9 cellular contexts compared by ENCODE assay signal in genomic region chr20:62806383-62807050, GRCh38. TPM values are rescaled to one million over a fixed set of nuclear protein-coding genes. Genes with fewer than 3 reads are reported as not detected.
DNase-seq lines count a peak whose midpoint lies in the region; ATAC-seq and TF ChIP-seq lines count a peak whose summit lies in the region.
"Had no signal": no experiment of that assay in that cellular context is flagged by ENCODE, and none has a peak within 500 bp of the region (broad histone marks: within the 10 kb centered on the region; RNA-seq: fewer than 3 reads in every experiment).

No MANE protein-coding gene starts in this region.

- H3K4me3 Mint-ChIP-seq in IgD-negative memory B cell (peak overlapping the region; percentile 76 to 90 (median 85)), nephron (peak overlapping the region; percentile 79 to 83 (median 81))

- peak overlapping the region; percentile 80 for H3K4me3 ChIP-seq in AG10803 (ENCODE audit: low read length)
- peak overlapping the region; percentile 87 to 99 (median 98) for H3K4me3 ChIP-seq in breast epithelium
- H3K4me3 ChIP-seq in thyroid gland (replicated peaks in 1 of 3), result peak overlapping the region in 1 of 3 donors; percentile 96
- H3K4me3 ChIP-seq in SJCRH30, result no peak overlapping the region; the same call in 1 of the 2 replicates

- H3K36me3 Mint-ChIP-seq in IgD-negative memory B cell, result peaks cover 4% of the 10 kb centered on the region
- peaks cover 6% of the 10 kb centered on the region for H3K36me3 Mint-ChIP-seq in nephron (ENCODE audit: low read depth)

- no peaks in the 10 kb centered on the region for H3K9me3 ChIP-seq in breast epithelium
- no peaks in the 10 kb centered on the region for H3K9me3 ChIP-seq in thyroid gland
- H3K9me3 ChIP-seq in SJCRH30 (replicated peaks), result no peaks in the 10 kb centered on the region

- H3K27ac Mint-ChIP-seq in IgD-negative memory B cell, result peak overlapping the region; percentile 67 to 74 (median 71)
- H3K27ac Mint-ChIP-seq in nephron, result no peak overlapping the region

- TF ChIP-seq CTCF in AG10803 (conservative IDR thresholded peaks at IDR 0.05; ENCODE audit: low read length), result no peak
- no peak for TF ChIP-seq CTCF in breast epithelium (IDR thresholded peaks at IDR 0.05)
- TF ChIP-seq CTCF in nephron (IDR thresholded peaks at IDR 0.05; ENCODE audit: unreplicated experiment in 3 of 3), result no peak
- no peak for TF ChIP-seq CTCF in thyroid gland (IDR thresholded peaks at IDR 0.05)

- intact Hi-C loops in breast epithelium (cut with DNase I; ENCODE audit: low total_unique reads), result no loop called here
- intact Hi-C loops in thyroid gland (cut with DNase I), result loop anchor here (2.0 to 5.0 kb wide), 2 partner anchors 54 to 139 kb away; partner anchors contain the start of gene TCFL5

- H3K9me3 Mint-ChIP-seq in IgD-negative memory B cell (no peaks in the 10 kb centered on the region), nephron (no peaks in the 10 kb centered on the region)

- ATAC-seq in HG03521 (IDR thresholded peaks at IDR 0.05; ENCODE audit: unreplicated experiment) (no peak), GM18907 (IDR thresholded peaks at IDR 0.05; ENCODE audit: unreplicated experiment) (no peak)

- no peaks in the 10 kb centered on the region for H3K27me3 Mint-ChIP-seq in IgD-negative memory B cell
- H3K27me3 Mint-ChIP-seq in nephron (ENCODE audit: low read depth), result peaks cover 10% of the 10 kb centered on the region

- H3K27me3 ChIP-seq in breast epithelium (no peaks in the 10 kb centered on the region), thyroid gland (no peaks in the 10 kb centered on the region), SJCRH30 (no peaks in the 10 kb centered on the region)

- H3K4me1 ChIP-seq in breast epithelium (peaks cover 12% of the 10 kb centered on the region in 2 donors), thyroid gland (peaks cover 8 to 23% of the 10 kb centered on the region in 2 donors), SJCRH30 (peaks cover 8% of the 10 kb centered on the region; the same call in 1 of the 2 replicates)

- no peak for DNase-seq in AG10803 (ENCODE audit: low read depth)
- DNase-seq in breast epithelium (ENCODE audit: low spot score in 2 of 2), result no peak
- no peak for DNase-seq in thyroid gland
- DNase-seq in SJCRH30, result no peak
- DNase-seq: NCI-H226 had no signal

- TF ChIP-seq POLR2A in breast epithelium (IDR thresholded peaks at IDR 0.05), result no peak
- no peak for TF ChIP-seq POLR2A in thyroid gland (IDR thresholded peaks at IDR 0.05)

- WGBS in thyroid gland, 2 donors, result 66 to 72% methylated on average over 9 to 11 of the region's 11 CpGs

- H3K36me3 ChIP-seq in breast epithelium, result peaks cover 7% of the 10 kb centered on the region
- peaks cover 30 to 36% of the 10 kb centered on the region in 2 donors for H3K36me3 ChIP-seq in thyroid gland
- H3K36me3 ChIP-seq in SJCRH30, result peaks cover 32% of the 10 kb centered on the region

- H3K27ac ChIP-seq in breast epithelium (peak overlapping the region; percentile 15 to 87), thyroid gland (peak overlapping the region in 1 of 3 donors; percentile 40), SJCRH30 (no peak overlapping the region)

- H3K4me1 Mint-ChIP-seq in IgD-negative memory B cell, result peaks cover 12 to 24% (median 16%) of the 10 kb centered on the region in 3 donors
- H3K4me1 Mint-ChIP-seq in nephron, result peaks cover 14% of the 10 kb centered on the region

RNA-seq across cellular contexts. Expression of gene OGFR, which starts 1.9 kb away (rescaled TPM):
- polyA plus RNA-seq in IgD-negative memory B cell, result 79.6 TPM
- total RNA-seq in breast epithelium (10 to 100 TPM; 38.5 to 45.3 (median 44.2) TPM), thyroid gland (10 to 100 TPM; 50.0 to 67.6 (median 63.7) TPM)
- total RNA-seq in SJCRH30 (2014; rRNA removed; shearing (Covaris generic)), result 46.6 and 49.0 TPM in 2 replicates

RNA-seq across cellular contexts. Expression of gene MRGBP, which starts 10.2 kb away (rescaled TPM):
- polyA plus RNA-seq in IgD-negative memory B cell, result 8.3 TPM
- 10 to 100 TPM in 2 of 3 donors, 1 to 10 TPM in 1; 8.5 to 12.9 (median 12.5) TPM for total RNA-seq in breast epithelium
- total RNA-seq in thyroid gland, result 10 to 100 TPM in 3 of 4 donors, 1 to 10 TPM in 1; 9.9 to 14.6 (median 12.4) TPM
- 52.5 and 57.4 TPM in 2 replicates for total RNA-seq in SJCRH30 (2014; rRNA removed; shearing (Covaris generic))

RNA-seq across cellular contexts. Expression of gene COL9A3, which starts 10.3 kb away (rescaled TPM):
- 11.9 TPM for polyA plus RNA-seq in IgD-negative memory B cell
- 10 to 100 TPM in 1 of 3 donors, 1 to 10 TPM in 1, under 1 TPM in 1; 0.16 to 10.2 (median 5.0) TPM for total RNA-seq in breast epithelium
- 100 to 1,000 TPM in 1 of 4 donors, 10 to 100 TPM in 2, 1 to 10 TPM in 1; 5.3 to 113 (median 62.8) TPM for total RNA-seq in thyroid gland
- total RNA-seq in SJCRH30 (2014; rRNA removed; shearing (Covaris generic)), result 2.0 and 2.1 TPM in 2 replicates

RNA-seq across cellular contexts. Expression of gene TCFL5, which starts 55.1 kb away (rescaled TPM):
- 1.2 TPM for polyA plus RNA-seq in IgD-negative memory B cell
- total RNA-seq in breast epithelium (10 to 100 TPM in 2 of 3 donors, 1 to 10 TPM in 1; 7.8 to 21.0 (median 12.5) TPM), thyroid gland (10 to 100 TPM; 15.3 to 26.6 (median 20.6) TPM)
- total RNA-seq in SJCRH30 (2014; rRNA removed; shearing (Covaris generic)), result 19.9 and 21.2 TPM in 2 replicates

Comparison
In these comparisons a context has a peak if more than half of its experiments do, and no peak if none do; other contexts are left out.
1. H3K27ac Mint-ChIP-seq: peak in IgD-negative memory B cell (3 of 3); none in nephron (0 of 3).